Comparison of ENCODE assay signal across 1 cellular context in genomic region chr10:97648557-97649404, GRCh38.
TF ChIP-seq lines count a peak whose summit lies in the region.

No MANE protein-coding gene starts in this region.

TF ChIP-seq in K562, 482 proteins besides CTCF, POLR2A, EP300 and RAD21 (continued from another document and continues in another):
- TF ChIP-seq SFPQ (IDR thresholded peaks at IDR 0.05; ENCODE audit: low read depth, low read length) (no peak), MEF2A (IDR thresholded peaks at IDR 0.05; ENCODE audit: control insufficient read depth, low read depth, low read length) (no peak), ZNF224 (CRISPR knock-in tag; IDR thresholded peaks at IDR 0.05) (no peak), PRMT5 (CRISPR knock-in tag; IDR thresholded peaks at IDR 0.05) (no peak), ZNF707 (CRISPR knock-in tag; conservative IDR thresholded peaks at IDR 0.05) (no peak), CBX2 (IDR thresholded peaks at IDR 0.05; ENCODE audit: insufficient read depth, low read length, poor library complexity, severe bottlenecking) (no peak), ZNF668 (CRISPR knock-in tag; IDR thresholded peaks at IDR 0.05) (no peak), MXD1 (CRISPR knock-in tag; IDR thresholded peaks at IDR 0.05; ENCODE audit: borderline replicate concordance, poor library complexity, severe bottlenecking) (no peak), RFX7 (CRISPR knock-in tag; IDR thresholded peaks at IDR 0.05) (no peak), TOE1 (IDR thresholded peaks at IDR 0.05; ENCODE audit: borderline replicate concordance) (peak; percentile 75), TOE1 (CRISPR knock-in tag; IDR thresholded peaks at IDR 0.05; ENCODE audit: borderline replicate concordance, low read depth) (no peak), KDM4B (IDR thresholded peaks at IDR 0.05; ENCODE audit: borderline replicate concordance in 2 of 2, low read depth in 1 of 2) (no peak), ZSCAN29 (IDR thresholded peaks at IDR 0.05) (no peak), SMARCB1 (IDR thresholded peaks at IDR 0.05; ENCODE audit: insufficient read length, low read depth) (no peak), TGIF2 (CRISPR knock-in tag; IDR thresholded peaks at IDR 0.05) (no peak), IRF2 (CRISPR knock-in tag; IDR thresholded peaks at IDR 0.05) (no peak), SP1 (CRISPR knock-in tag; IDR thresholded peaks at IDR 0.05) (no peak), UBTF (IDR thresholded peaks at IDR 0.05; ENCODE audit: borderline replicate concordance in 1 of 2, low read depth in 2 of 2, low read length in 2 of 2) (no peak), DACH1 (IDR thresholded peaks at IDR 0.05; ENCODE audit: partially characterized antibody) (peak; percentile 13), TBP (optimal IDR thresholded peaks at IDR 0.05; ENCODE audit: low read depth, low read length) (no peak), MTA2 (IDR thresholded peaks at IDR 0.05; ENCODE audit: low read depth) (no peak), ZNF316 (IDR thresholded peaks at IDR 0.05) (no peak), CHD4 (IDR thresholded peaks at IDR 0.05; ENCODE audit: insufficient read depth, insufficient replicate concordance, low read depth, low read length, poor library complexity, severe bottlenecking) (no peak), GTF2E2 (tag; IDR thresholded peaks at IDR 0.05) (no peak), PHF21A (IDR thresholded peaks at IDR 0.05; ENCODE audit: borderline replicate concordance, low read depth) (no peak), ZNF3 (CRISPR knock-in tag; IDR thresholded peaks at IDR 0.05) (no peak), SNRNP70 (optimal IDR thresholded peaks at IDR 0.05; ENCODE audit: low read depth, low read length) (no peak), SMARCA4 (IDR thresholded peaks at IDR 0.05) (peak; percentile 62), MITF (IDR thresholded peaks at IDR 0.05) (peak; percentile 90), NONO (IDR thresholded peaks at IDR 0.05; ENCODE audit: low read depth in 2 of 2, low read length in 1 of 2) (no peak), LCOR (CRISPR knock-in tag; IDR thresholded peaks at IDR 0.05) (no peak), KDM2B (CRISPR knock-in tag; IDR thresholded peaks at IDR 0.05) (no peak), ZNF407 (IDR thresholded peaks at IDR 0.05; ENCODE audit: low read depth) (no peak), FOXJ2 (tag; IDR thresholded peaks at IDR 0.05) (no peak), ZNF143 (CRISPR knock-in tag; IDR thresholded peaks at IDR 0.05) (no peak), SMARCA5 (IDR thresholded peaks at IDR 0.05) (no peak), DIDO1 (tag; IDR thresholded peaks at IDR 0.05; ENCODE audit: low read depth) (no peak), MYNN (IDR thresholded peaks at IDR 0.05) (no peak), MYNN (CRISPR knock-in tag; IDR thresholded peaks at IDR 0.05) (no peak), ZNF644 (tag; IDR thresholded peaks at IDR 0.05; ENCODE audit: low read depth) (no peak), MLX (CRISPR knock-in tag; conservative IDR thresholded peaks at IDR 0.05) (no peak), ZNF277 (CRISPR knock-in tag; IDR thresholded peaks at IDR 0.05; ENCODE audit: borderline replicate concordance) (no peak), TSC22D4 (tag; IDR thresholded peaks at IDR 0.05) (no peak), ARID1B (IDR thresholded peaks at IDR 0.05) (peak; percentile 74), ZNF589 (CRISPR knock-in tag; IDR thresholded peaks at IDR 0.05; ENCODE audit: low read depth) (peak; percentile 45; the same call in 1 of the 2 replicates), CHAMP1 (IDR thresholded peaks at IDR 0.05) (no peak), ZFP91 (CRISPR knock-in tag; IDR thresholded peaks at IDR 0.05) (no peak), ZKSCAN3 (CRISPR knock-in tag; IDR thresholded peaks at IDR 0.05) (no peak), CREBBP (IDR thresholded peaks at IDR 0.05; ENCODE audit: low read depth, low read length) (no peak)
